ENCODE assay signal across 1 cellular context in the genomic region with DNA sequence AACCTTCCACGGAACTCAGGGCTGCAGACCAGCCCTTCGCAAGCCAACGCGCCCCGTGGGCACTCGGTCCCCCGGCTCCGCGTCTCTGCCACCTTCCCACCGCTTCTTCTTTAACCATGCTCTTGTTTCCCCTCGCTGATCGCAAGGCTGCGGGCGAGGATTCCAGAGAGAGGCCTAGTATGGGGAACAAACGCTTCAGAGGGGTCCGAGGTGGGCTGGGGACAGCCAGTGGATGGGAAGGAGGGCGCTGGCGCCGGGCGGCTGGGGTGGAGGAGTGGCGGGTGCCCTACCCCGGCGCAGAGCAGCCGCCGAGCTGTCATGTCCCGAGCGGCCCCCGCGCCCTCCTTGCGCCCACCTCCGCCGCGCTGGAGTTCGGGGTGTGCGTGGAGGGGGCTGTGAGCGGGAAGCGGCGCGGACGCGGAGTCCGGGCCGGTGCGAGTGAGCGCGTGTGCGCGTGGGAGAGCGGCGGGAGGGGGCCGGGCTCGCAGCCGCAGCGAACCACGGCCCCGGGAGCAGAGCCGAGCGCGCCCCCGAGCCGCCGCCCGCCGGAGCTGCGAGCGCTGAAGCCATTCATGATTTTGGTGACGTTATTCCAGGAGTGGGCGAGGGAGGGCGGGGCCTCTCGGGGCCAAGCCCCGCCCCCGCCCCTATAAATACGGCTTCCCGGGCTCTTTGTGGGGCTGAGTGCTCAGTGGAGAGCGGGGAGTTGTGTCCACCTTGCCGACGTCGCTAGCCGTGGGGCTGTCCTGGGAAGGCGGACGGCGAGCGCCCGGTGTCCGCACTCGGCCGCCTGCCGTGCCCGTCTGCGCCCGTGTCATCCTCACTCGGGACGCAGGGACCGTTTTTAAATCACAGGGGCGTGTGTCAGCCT.
A peak's percentile ranks its signal among the peaks of the same experiment; 100 is the strongest.
TF ChIP-seq lines count a peak whose summit lies in the region.

A gene (plus strand): TSS at position 680 of the 871 bp plus-strand sequence. CDS start 205 bp downstream, outside the sequence.

TF ChIP-seq in GM12878, 131 proteins besides CTCF, POLR2A, EP300 and RAD21 (continued from another document and continues in another):
- TF ChIP-seq, protein P1, sequence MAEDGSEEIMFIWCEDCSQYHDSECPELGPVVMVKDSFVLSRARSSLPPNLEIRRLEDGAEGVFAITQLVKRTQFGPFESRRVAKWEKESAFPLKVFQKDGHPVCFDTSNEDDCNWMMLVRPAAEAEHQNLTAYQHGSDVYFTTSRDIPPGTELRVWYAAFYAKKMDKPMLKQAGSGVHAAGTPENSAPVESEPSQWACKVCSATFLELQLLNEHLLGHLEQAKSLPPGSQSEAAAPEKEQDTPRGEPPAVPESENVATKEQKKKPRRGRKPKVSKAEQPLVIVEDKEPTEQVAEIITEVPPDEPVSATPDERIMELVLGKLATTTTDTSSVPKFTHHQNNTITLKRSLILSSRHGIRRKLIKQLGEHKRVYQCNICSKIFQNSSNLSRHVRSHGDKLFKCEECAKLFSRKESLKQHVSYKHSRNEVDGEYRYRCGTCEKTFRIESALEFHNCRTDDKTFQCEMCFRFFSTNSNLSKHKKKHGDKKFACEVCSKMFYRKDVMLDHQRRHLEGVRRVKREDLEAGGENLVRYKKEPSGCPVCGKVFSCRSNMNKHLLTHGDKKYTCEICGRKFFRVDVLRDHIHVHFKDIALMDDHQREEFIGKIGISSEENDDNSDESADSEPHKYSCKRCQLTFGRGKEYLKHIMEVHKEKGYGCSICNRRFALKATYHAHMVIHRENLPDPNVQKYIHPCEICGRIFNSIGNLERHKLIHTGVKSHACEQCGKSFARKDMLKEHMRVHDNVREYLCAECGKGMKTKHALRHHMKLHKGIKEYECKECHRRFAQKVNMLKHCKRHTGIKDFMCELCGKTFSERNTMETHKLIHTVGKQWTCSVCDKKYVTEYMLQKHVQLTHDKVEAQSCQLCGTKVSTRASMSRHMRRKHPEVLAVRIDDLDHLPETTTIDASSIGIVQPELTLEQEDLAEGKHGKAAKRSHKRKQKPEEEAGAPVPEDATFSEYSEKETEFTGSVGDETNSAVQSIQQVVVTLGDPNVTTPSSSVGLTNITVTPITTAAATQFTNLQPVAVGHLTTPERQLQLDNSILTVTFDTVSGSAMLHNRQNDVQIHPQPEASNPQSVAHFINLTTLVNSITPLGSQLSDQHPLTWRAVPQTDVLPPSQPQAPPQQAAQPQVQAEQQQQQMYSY (CRISPR knock-in tag; IDR thresholded peaks at IDR 0.05) = peak; percentile 67; the same call in 1 of the 2 replicates
- TF ChIP-seq SP1 (IDR thresholded peaks at IDR 0.05; ENCODE audit: low read depth, low read length) (peak; percentile 68), GATAD2B (conservative IDR thresholded peaks at IDR 0.05; ENCODE audit: low read depth) (peak; percentile 94), RB1 (IDR thresholded peaks at IDR 0.05; ENCODE audit: borderline replicate concordance) (peak; percentile 82; the same call in 1 of the 2 replicates), TCF3 (IDR thresholded peaks at IDR 0.05; ENCODE audit: borderline replicate concordance, insufficient read depth, low read depth, low read length) (peak; percentile 83; the same call in 1 of the 2 replicates), EGR1 (IDR thresholded peaks at IDR 0.05; ENCODE audit: borderline replicate concordance in 1 of 2, low read depth in 2 of 2, low read length in 2 of 2) (peak; percentile 23 to 87), BCL11A (IDR thresholded peaks at IDR 0.05; ENCODE audit: low read depth, low read length) (0 out of 2 replicates have a peak, but pooled peaks have one; percentile 20), CBFB (IDR thresholded peaks at IDR 0.05; ENCODE audit: low read depth) (peak; percentile 74; the same call in 1 of the 2 replicates), TAF1 (IDR thresholded peaks at IDR 0.05; ENCODE audit: borderline replicate concordance, low read depth, low read length) (peak; percentile 94), NFIC (IDR thresholded peaks at IDR 0.05; ENCODE audit: low read depth, low read length) (no peak), HCFC1 (IDR thresholded peaks at IDR 0.05; ENCODE audit: low read length) (peak; percentile 2; the same call in 1 of the 2 replicates), CBX5 (IDR thresholded peaks at IDR 0.05; ENCODE audit: low read depth) (0 out of 2 replicates have a peak, but pooled peaks have one; percentile 78), POLR2AphosphoS5 (IDR thresholded peaks at IDR 0.05; ENCODE audit: low read length) (peak; percentile 99), BHLHE40 (IDR thresholded peaks at IDR 0.05; ENCODE audit: borderline replicate concordance in 1 of 2, low read depth in 2 of 2, low read length in 1 of 2) (peak in 1 of 2 experiments; percentile 77; a peak in 2 of 4 replicates), ZNF24 (IDR thresholded peaks at IDR 0.05) (peak; percentile 39; the same call in 1 of the 2 replicates), SMAD5 (IDR thresholded peaks at IDR 0.05; ENCODE audit: low read depth) (peak; percentile 97), YY1 (IDR thresholded peaks at IDR 0.05; ENCODE audit: low read depth, low read length) (peak; percentile 82), POLR2AphosphoS2 (IDR thresholded peaks at IDR 0.05; ENCODE audit: low read depth, low read length) (peak; percentile 98), STAT1 (conservative IDR thresholded peaks at IDR 0.05) (0 out of 2 replicates have a peak, but pooled peaks have one; percentile 26), DPF2 (IDR thresholded peaks at IDR 0.05) (peak; percentile 89), CHD4 (IDR thresholded peaks at IDR 0.05) (no peak), NBN (IDR thresholded peaks at IDR 0.05) (0 out of 2 replicates have a peak, but pooled peaks have one; percentile 32), NR2F1 (conservative IDR thresholded peaks at IDR 0.05) (peak; percentile 45; the same call in 1 of the 2 replicates)
- TF ChIP-seq, protein P2, sequence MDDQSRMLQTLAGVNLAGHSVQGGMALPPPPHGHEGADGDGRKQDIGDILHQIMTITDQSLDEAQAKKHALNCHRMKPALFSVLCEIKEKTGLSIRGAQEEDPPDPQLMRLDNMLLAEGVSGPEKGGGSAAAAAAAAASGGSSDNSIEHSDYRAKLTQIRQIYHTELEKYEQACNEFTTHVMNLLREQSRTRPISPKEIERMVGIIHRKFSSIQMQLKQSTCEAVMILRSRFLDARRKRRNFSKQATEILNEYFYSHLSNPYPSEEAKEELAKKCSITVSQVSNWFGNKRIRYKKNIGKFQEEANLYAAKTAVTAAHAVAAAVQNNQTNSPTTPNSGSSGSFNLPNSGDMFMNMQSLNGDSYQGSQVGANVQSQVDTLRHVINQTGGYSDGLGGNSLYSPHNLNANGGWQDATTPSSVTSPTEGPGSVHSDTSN (IDR thresholded peaks at IDR 0.05; ENCODE audit: insufficient replicate concordance, low read depth, low read length) = no peak
- TF ChIP-seq, protein P3, sequence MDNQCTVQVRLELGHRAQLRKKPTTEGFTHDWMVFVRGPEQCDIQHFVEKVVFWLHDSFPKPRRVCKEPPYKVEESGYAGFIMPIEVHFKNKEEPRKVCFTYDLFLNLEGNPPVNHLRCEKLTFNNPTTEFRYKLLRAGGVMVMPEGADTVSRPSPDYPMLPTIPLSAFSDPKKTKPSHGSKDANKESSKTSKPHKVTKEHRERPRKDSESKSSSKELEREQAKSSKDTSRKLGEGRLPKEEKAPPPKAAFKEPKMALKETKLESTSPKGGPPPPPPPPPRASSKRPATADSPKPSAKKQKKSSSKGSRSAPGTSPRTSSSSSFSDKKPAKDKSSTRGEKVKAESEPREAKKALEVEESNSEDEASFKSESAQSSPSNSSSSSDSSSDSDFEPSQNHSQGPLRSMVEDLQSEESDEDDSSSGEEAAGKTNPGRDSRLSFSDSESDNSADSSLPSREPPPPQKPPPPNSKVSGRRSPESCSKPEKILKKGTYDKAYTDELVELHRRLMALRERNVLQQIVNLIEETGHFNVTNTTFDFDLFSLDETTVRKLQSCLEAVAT (IDR thresholded peaks at IDR 0.05) = peak; percentile 41; the same call in 1 of the 2 replicates
- TF ChIP-seq, protein P4, sequence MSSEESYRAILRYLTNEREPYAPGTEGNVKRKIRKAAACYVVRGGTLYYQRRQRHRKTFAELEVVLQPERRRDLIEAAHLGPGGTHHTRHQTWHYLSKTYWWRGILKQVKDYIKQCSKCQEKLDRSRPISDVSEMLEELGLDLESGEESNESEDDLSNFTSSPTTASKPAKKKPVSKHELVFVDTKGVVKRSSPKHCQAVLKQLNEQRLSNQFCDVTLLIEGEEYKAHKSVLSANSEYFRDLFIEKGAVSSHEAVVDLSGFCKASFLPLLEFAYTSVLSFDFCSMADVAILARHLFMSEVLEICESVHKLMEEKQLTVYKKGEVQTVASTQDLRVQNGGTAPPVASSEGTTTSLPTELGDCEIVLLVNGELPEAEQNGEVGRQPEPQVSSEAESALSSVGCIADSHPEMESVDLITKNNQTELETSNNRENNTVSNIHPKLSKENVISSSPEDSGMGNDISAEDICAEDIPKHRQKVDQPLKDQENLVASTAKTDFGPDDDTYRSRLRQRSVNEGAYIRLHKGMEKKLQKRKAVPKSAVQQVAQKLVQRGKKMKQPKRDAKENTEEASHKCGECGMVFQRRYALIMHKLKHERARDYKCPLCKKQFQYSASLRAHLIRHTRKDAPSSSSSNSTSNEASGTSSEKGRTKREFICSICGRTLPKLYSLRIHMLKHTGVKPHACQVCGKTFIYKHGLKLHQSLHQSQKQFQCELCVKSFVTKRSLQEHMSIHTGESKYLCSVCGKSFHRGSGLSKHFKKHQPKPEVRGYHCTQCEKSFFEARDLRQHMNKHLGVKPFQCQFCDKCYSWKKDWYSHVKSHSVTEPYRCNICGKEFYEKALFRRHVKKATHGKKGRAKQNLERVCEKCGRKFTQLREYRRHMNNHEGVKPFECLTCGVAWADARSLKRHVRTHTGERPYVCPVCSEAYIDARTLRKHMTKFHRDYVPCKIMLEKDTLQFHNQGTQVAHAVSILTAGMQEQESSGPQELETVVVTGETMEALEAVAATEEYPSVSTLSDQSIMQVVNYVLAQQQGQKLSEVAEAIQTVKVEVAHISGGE (CRISPR knock-in tag; IDR thresholded peaks at IDR 0.05) = no peak
- TF ChIP-seq, protein P5, sequence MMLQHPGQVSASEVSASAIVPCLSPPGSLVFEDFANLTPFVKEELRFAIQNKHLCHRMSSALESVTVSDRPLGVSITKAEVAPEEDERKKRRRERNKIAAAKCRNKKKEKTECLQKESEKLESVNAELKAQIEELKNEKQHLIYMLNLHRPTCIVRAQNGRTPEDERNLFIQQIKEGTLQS (IDR thresholded peaks at IDR 0.05; ENCODE audit: borderline replicate concordance, extremely low read depth, low read depth, low read length) = no peak
- TF ChIP-seq, protein P6, sequence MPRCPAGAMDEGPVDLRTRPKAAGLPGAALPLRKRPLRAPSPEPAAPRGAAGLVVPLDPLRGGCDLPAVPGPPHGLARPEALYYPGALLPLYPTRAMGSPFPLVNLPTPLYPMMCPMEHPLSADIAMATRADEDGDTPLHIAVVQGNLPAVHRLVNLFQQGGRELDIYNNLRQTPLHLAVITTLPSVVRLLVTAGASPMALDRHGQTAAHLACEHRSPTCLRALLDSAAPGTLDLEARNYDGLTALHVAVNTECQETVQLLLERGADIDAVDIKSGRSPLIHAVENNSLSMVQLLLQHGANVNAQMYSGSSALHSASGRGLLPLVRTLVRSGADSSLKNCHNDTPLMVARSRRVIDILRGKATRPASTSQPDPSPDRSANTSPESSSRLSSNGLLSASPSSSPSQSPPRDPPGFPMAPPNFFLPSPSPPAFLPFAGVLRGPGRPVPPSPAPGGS (IDR thresholded peaks at IDR 0.05; ENCODE audit: borderline replicate concordance, insufficient read depth, low read depth, low read length, poor library complexity, severe bottlenecking) = peak; percentile 14
- TF ChIP-seq, protein P7, sequence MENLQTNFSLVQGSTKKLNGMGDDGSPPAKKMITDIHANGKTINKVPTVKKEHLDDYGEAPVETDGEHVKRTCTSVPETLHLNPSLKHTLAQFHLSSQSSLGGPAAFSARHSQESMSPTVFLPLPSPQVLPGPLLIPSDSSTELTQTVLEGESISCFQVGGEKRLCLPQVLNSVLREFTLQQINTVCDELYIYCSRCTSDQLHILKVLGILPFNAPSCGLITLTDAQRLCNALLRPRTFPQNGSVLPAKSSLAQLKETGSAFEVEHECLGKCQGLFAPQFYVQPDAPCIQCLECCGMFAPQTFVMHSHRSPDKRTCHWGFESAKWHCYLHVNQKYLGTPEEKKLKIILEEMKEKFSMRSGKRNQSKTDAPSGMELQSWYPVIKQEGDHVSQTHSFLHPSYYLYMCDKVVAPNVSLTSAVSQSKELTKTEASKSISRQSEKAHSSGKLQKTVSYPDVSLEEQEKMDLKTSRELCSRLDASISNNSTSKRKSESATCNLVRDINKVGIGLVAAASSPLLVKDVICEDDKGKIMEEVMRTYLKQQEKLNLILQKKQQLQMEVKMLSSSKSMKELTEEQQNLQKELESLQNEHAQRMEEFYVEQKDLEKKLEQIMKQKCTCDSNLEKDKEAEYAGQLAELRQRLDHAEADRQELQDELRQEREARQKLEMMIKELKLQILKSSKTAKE (IDR thresholded peaks at IDR 0.05; ENCODE audit: low read depth, poor library complexity, severe bottlenecking) = no peak
- TF ChIP-seq, protein P8, sequence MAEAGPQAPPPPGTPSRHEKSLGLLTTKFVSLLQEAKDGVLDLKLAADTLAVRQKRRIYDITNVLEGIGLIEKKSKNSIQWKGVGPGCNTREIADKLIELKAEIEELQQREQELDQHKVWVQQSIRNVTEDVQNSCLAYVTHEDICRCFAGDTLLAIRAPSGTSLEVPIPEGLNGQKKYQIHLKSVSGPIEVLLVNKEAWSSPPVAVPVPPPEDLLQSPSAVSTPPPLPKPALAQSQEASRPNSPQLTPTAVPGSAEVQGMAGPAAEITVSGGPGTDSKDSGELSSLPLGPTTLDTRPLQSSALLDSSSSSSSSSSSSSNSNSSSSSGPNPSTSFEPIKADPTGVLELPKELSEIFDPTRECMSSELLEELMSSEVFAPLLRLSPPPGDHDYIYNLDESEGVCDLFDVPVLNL (IDR thresholded peaks at IDR 0.05; ENCODE audit: low read depth, low read length) = 0 out of 2 replicates have a peak, but pooled peaks have one; percentile 14
- TF ChIP-seq, protein P9, sequence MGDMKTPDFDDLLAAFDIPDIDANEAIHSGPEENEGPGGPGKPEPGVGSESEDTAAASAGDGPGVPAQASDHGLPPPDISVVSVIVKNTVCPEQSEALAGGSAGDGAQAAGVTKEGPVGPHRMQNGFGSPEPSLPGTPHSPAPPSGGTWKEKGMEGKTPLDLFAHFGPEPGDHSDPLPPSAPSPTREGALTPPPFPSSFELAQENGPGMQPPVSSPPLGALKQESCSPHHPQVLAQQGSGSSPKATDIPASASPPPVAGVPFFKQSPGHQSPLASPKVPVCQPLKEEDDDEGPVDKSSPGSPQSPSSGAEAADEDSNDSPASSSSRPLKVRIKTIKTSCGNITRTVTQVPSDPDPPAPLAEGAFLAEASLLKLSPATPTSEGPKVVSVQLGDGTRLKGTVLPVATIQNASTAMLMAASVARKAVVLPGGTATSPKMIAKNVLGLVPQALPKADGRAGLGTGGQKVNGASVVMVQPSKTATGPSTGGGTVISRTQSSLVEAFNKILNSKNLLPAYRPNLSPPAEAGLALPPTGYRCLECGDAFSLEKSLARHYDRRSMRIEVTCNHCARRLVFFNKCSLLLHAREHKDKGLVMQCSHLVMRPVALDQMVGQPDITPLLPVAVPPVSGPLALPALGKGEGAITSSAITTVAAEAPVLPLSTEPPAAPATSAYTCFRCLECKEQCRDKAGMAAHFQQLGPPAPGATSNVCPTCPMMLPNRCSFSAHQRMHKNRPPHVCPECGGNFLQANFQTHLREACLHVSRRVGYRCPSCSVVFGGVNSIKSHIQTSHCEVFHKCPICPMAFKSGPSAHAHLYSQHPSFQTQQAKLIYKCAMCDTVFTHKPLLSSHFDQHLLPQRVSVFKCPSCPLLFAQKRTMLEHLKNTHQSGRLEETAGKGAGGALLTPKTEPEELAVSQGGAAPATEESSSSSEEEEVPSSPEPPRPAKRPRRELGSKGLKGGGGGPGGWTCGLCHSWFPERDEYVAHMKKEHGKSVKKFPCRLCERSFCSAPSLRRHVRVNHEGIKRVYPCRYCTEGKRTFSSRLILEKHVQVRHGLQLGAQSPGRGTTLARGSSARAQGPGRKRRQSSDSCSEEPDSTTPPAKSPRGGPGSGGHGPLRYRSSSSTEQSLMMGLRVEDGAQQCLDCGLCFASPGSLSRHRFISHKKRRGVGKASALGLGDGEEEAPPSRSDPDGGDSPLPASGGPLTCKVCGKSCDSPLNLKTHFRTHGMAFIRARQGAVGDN (IDR thresholded peaks at IDR 0.05) = peak; percentile 79
